ENCODE assay signal across 18 cellular contexts in the genomic region with DNA sequence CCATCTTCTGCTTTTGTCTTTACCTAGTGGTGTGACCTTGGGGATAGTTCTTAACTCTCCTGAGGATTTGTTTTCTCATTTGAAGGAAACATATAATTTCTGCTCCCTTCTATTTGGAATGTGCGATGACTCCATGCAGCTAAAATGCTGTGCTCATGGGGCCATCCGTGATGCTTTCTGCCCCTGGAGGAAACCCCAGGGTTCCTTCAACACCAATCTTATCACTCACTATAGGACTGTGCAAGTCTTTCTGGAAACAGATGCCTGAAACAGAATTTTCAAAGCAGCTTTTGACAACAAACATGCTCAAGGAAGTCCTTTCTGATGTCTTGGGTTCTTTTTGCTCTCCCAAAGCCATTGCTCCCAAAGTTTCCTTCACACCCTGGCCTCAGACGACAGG.
DNase-seq lines count a peak whose midpoint lies in the region; ATAC-seq and TF ChIP-seq lines count a peak whose summit lies in the region.
"Had no signal": no experiment of that assay in that cellular context is flagged by ENCODE, and none has a peak within 500 bp of the region (broad histone marks: within the 10 kb centered on the region; RNA-seq: fewer than 3 reads in every experiment).

No MANE protein-coding gene starts in this region.

- H3K9me3 Mint-ChIP-seq in nephron: no peaks in the 10 kb centered on the region

- H4K20me1 ChIP-seq in BLaER1 treated with 17β-estradiol and CSF1 and Interleukin-3, amounts not matched to agents 10 nM and 100 nM: no peaks in the 10 kb centered on the region
- H4K20me1 ChIP-seq in fibroblast of lung (ENCODE audit: control insufficient read depth, extremely low read depth, insufficient read depth, low read length): no peaks in the 10 kb centered on the region

- H3K9ac ChIP-seq in BLaER1 treated with 17β-estradiol and CSF1 and Interleukin-3, amounts not matched to agents 10 nM and 100 nM: no peak overlapping the region; a peak in 1 of 22 replicates
- H3K9ac ChIP-seq in adipocyte (ENCODE audit: low read length) (no peak overlapping the region), fibroblast of lung (ENCODE audit: insufficient read depth, low read length) (no peak overlapping the region)

- TF ChIP-seq CTCF in fibroblast of lung (conservative IDR thresholded peaks at IDR 0.05 in 1 of 2, IDR thresholded peaks at IDR 0.05 in 1 of 2; ENCODE audit: low read depth in 1 of 2, low read length in 2 of 2) (no peak), nephron (IDR thresholded peaks at IDR 0.05; ENCODE audit: unreplicated experiment in 3 of 3) (no peak)

- H2AFZ ChIP-seq in fibroblast of lung (ENCODE audit: low read length): no peak overlapping the region

- H3K9me3 ChIP-seq in BLaER1 treated with 17β-estradiol and CSF1 and Interleukin-3, amounts not matched to agents 10 nM and 100 nM (replicated peaks in 1 of 11): no peaks in the 10 kb centered on the region
- H3K9me3 ChIP-seq in adipocyte (ENCODE audit: control insufficient read depth, low read length) (no peaks in the 10 kb centered on the region), fibroblast of lung (ENCODE audit: control insufficient read depth, insufficient read depth, low read depth, low read length) (no peaks in the 10 kb centered on the region), HAP-1 (no peaks in the 10 kb centered on the region)

- H3K4me1 Mint-ChIP-seq in nephron: peaks cover 52% of the 10 kb centered on the region

- in situ Hi-C loops in HAP-1 (cut with MboI; ENCODE audit: low sequenced_read_pairs): no loop called here

- H3K4me3 Mint-ChIP-seq in nephron: no peak overlapping the region
- H3K4me3 Mint-ChIP-seq: CD8-positive, alpha-beta memory T cell had no signal

- H3K36me3 ChIP-seq in BLaER1 treated with 17β-estradiol and CSF1 and Interleukin-3, amounts not matched to agents 10 nM and 100 nM: no peaks in the 10 kb centered on the region
- H3K36me3 ChIP-seq in adipocyte (ENCODE audit: control insufficient read depth, insufficient read depth, low read length, severe bottlenecking) (no peaks in the 10 kb centered on the region), fibroblast of lung (ENCODE audit: control insufficient read depth, insufficient read depth, low read length) (no peaks in the 10 kb centered on the region), HAP-1 (replicated peaks) (no peaks in the 10 kb centered on the region)

- peaks cover 11% of the 10 kb centered on the region for H3K27me3 Mint-ChIP-seq in nephron (ENCODE audit: low read depth)

- H3K4me1 ChIP-seq in BLaER1 treated with 17β-estradiol and CSF1 and Interleukin-3, amounts not matched to agents 10 nM and 100 nM: peaks cover 25 to 87% (median 71%) of the 10 kb centered on the region in 10 experiments
- H3K4me1 ChIP-seq in adipocyte (ENCODE audit: control insufficient read depth, insufficient read depth, low read length): peaks cover 21% of the 10 kb centered on the region
- peaks cover 2% of the 10 kb centered on the region for H3K4me1 ChIP-seq in fibroblast of lung (ENCODE audit: control insufficient read depth, extremely low read depth, insufficient read depth, low read length)
- no peaks in the 10 kb centered on the region for H3K4me1 ChIP-seq in HAP-1

- H3K27ac Mint-ChIP-seq in nephron: peak overlapping the region; percentile 67 to 89 (median 87)

- DNase-seq in adipocyte (ENCODE audit: low read depth) (peak; percentile 39), fibroblast of lung (ENCODE audit: low read depth in 2 of 2) (no peak), CD1c-positive myeloid dendritic cell (ENCODE audit: extremely low spot score) (no peak), HAP-1 (ENCODE audit: low spot score in 2 of 2) (no peak), NCI-H187 treated with DMSO at 0.1 percent for 48 hours (lab: John Stamatoyannopoulos, UW) (no peak)
- DNase-seq: CD8-positive, alpha-beta memory T cell; DMS 273 treated with DMSO at 0.1 percent for 48 hours; DMS79; GF-D8; NCI-H1092; NCI-H1417 treated with DMSO at 0.1 percent for 48 hours; NCI-H187; NCI-H2107; NCI-H774 had no signal

- H3K79me2 ChIP-seq in fibroblast of lung (ENCODE audit: control insufficient read depth, insufficient read depth, low read length): no peaks in the 10 kb centered on the region

- H3K27ac ChIP-seq in BLaER1 treated with 17β-estradiol and CSF1 and Interleukin-3, amounts not matched to agents 10 nM and 100 nM: peak overlapping the region in 2 of 11 experiments; percentile 2 to 30; a peak in 3 of 22 replicates
- H3K27ac ChIP-seq in fibroblast of lung (ENCODE audit: insufficient read depth, low read length): no peak overlapping the region
- H3K27ac ChIP-seq: C4-2B had no signal

- no peaks in the 10 kb centered on the region for H3K36me3 Mint-ChIP-seq in nephron (ENCODE audit: low read depth)
- H3K36me3 Mint-ChIP-seq: CD8-positive, alpha-beta memory T cell had no signal

- H3K4me2 ChIP-seq in BLaER1 treated with 17β-estradiol and CSF1 and Interleukin-3, amounts not matched to agents 10 nM and 100 nM: peak overlapping the region in 8 of 11 experiments; percentile 24 to 73 (median 52); a peak in 11 of 22 replicates
- peak overlapping the region; percentile 1 for H3K4me2 ChIP-seq in fibroblast of lung (ENCODE audit: extremely low read depth, insufficient read depth, low read length)

- ATAC-seq in HG02870 (IDR thresholded peaks at IDR 0.05; ENCODE audit: unreplicated experiment): no peak

- no peak overlapping the region for H3K4me3 ChIP-seq in BLaER1 treated with 17β-estradiol and CSF1 and Interleukin-3, amounts not matched to agents 10 nM and 100 nM
- H3K4me3 ChIP-seq in adipocyte (ENCODE audit: low read length): no peak overlapping the region
- H3K4me3 ChIP-seq in fibroblast of lung (replicated peaks in 1 of 4; ENCODE audit: control extremely low read depth in 1 of 4, insufficient read depth in 1 of 4, low read depth in 3 of 4, low read length in 4 of 4): no peak overlapping the region
- H3K4me3 ChIP-seq in HAP-1: no peak overlapping the region

- H3K27me3 ChIP-seq in BLaER1 treated with 17β-estradiol and CSF1 and Interleukin-3, amounts not matched to agents 10 nM and 100 nM: no peaks in the 10 kb centered on the region
- peaks cover 49% of the 10 kb centered on the region for H3K27me3 ChIP-seq in adipocyte (replicated peaks; ENCODE audit: control insufficient read depth, insufficient read depth, low read length)
- H3K27me3 ChIP-seq in fibroblast of lung (ENCODE audit: control insufficient read depth, insufficient read depth, low read length): no peaks in the 10 kb centered on the region
- no peaks in the 10 kb centered on the region for H3K27me3 ChIP-seq in HAP-1 (ENCODE audit: low read depth)
